In the genomic region with DNA sequence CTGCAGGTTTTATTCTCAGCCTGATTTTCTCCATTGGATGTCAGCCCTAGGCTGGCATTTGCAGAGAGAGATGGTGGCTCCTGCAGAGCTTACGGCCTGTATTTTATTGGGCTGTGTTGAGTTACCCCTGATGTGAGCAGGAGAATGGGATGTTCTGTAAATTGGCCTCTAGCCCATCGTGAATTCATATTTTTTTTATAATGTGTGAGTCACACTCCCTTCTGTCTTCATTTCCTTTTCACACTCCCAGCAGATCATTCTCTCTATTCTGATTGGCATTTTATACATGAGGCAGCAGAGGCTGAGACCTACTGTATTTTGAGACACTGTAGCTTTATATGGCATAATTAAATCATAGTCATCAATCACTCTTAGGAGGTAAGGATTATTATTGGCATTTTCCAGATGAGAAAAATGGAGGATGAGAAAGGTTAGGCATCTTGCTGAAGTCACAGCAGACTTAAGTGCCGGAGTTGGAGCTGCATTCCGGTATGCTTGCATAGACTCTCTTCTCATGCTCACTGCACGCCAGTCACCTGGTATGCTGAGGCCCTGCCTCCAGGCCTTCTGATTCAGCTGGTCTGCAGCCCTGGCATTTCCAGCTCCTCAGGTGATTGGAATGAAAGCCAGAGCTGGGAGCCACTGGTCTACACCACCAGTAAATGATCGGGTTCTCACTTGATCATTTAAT, we compare ENCODE assay signal across 9 cellular contexts.
A peak's percentile ranks its signal among the peaks of the same experiment; 100 is the strongest.
DNase-seq lines count a peak whose midpoint lies in the region; ATAC-seq, FAIRE-seq and TF ChIP-seq lines count a peak whose summit lies in the region.
"Had no signal": no experiment of that assay in that cellular context is flagged by ENCODE, and none has a peak within 500 bp of the region (broad histone marks: within the 10 kb centered on the region; RNA-seq: fewer than 3 reads in every experiment).

No MANE protein-coding gene starts in this region.

- no peak for ATAC-seq in CD8-positive, alpha-beta T cell

- H3K27me3 Mint-ChIP-seq in activated naive CD8-positive, alpha-beta T cell treated with anti-CD3 and anti-CD28 coated beads for 36 hours = no peaks in the 10 kb centered on the region
- peaks cover 2% of the 10 kb centered on the region for H3K27me3 Mint-ChIP-seq in CD8-positive, alpha-beta T cell (ENCODE audit: low read depth)

- no peaks in the 10 kb centered on the region for H3K9me3 ChIP-seq in CD8-positive, alpha-beta T cell (ENCODE audit: low read length)

- DNase-seq in D721Med (ENCODE audit: insufficient read length, low spot score) = no peak
- peak; percentile 48 for DNase-seq in NCI-H2196 treated with DMSO at 0.1 percent for 48 hours (lab: John Stamatoyannopoulos, UW; ENCODE audit: unreplicated experiment)
- DNase-seq in dermis microvascular lymphatic vessel endothelial cell (ENCODE audit: low read depth in 2 of 2) = peak; percentile 63 to 82
- peak; percentile 85 for DNase-seq in non-pigmented ciliary epithelial cell (ENCODE audit: low read depth)
- no peak for DNase-seq in NCI-H82 (lab: John Stamatoyannopoulos, UW)
- DNase-seq in activated naive CD8-positive, alpha-beta T cell treated with anti-CD3 and anti-CD28 coated beads for 36 hours = no peak
- DNase-seq in NCI-H187 treated with DMSO at 0.1 percent for 48 hours (lab: John Stamatoyannopoulos, UW) = no peak
- no peak for DNase-seq in CD8-positive, alpha-beta T cell
- DNase-seq: SHP77 had no signal

- no peak overlapping the region for H3K27ac ChIP-seq in CD8-positive, alpha-beta T cell (ENCODE audit: low read depth, low read length)

- CTCF ChIA-PET in CD8-positive, alpha-beta T cell (lab: Charles Lee) = interaction anchor here (0.7 kb wide), 1 partner anchor 9 kb away, joined by 3 read pairs; no protein-coding TSS in a partner anchor

- H3K4me3 ChIP-seq in CD8-positive, alpha-beta T cell (ENCODE audit: low read depth, low read length) = no peak overlapping the region

- no peak overlapping the region for H3K4me3 Mint-ChIP-seq in activated naive CD8-positive, alpha-beta T cell treated with anti-CD3 and anti-CD28 coated beads for 36 hours
- H3K4me3 Mint-ChIP-seq in CD8-positive, alpha-beta T cell = no peak overlapping the region

- H3K4me1 ChIP-seq in CD8-positive, alpha-beta T cell (ENCODE audit: insufficient read depth, low read length) = no peaks in the 10 kb centered on the region

- no peaks in the 10 kb centered on the region for H3K36me3 Mint-ChIP-seq in activated naive CD8-positive, alpha-beta T cell treated with anti-CD3 and anti-CD28 coated beads for 36 hours
- H3K36me3 Mint-ChIP-seq in CD8-positive, alpha-beta T cell = no peaks in the 10 kb centered on the region

- no peaks in the 10 kb centered on the region for H3K9me3 Mint-ChIP-seq in activated naive CD8-positive, alpha-beta T cell treated with anti-CD3 and anti-CD28 coated beads for 36 hours
- no peaks in the 10 kb centered on the region for H3K9me3 Mint-ChIP-seq in CD8-positive, alpha-beta T cell

- no peaks in the 10 kb centered on the region for H3K36me3 ChIP-seq in CD8-positive, alpha-beta T cell (ENCODE audit: insufficient read depth, low read length)

- POLR2A ChIA-PET in CD8-positive, alpha-beta T cell (lab: Charles Lee) = no interaction called here

- no peak overlapping the region for H3K27ac Mint-ChIP-seq in activated naive CD8-positive, alpha-beta T cell treated with anti-CD3 and anti-CD28 coated beads for 36 hours
- H3K27ac Mint-ChIP-seq in CD8-positive, alpha-beta T cell = no peak overlapping the region

- FAIRE-seq in D721Med (lab: Jason Lieb, UNC) = peak; percentile 97

- H3K4me1 Mint-ChIP-seq in activated naive CD8-positive, alpha-beta T cell treated with anti-CD3 and anti-CD28 coated beads for 36 hours = peaks cover 2% of the 10 kb centered on the region
- no peaks in the 10 kb centered on the region for H3K4me1 Mint-ChIP-seq in CD8-positive, alpha-beta T cell (ENCODE audit: low read depth)

- intact Hi-C loops in CD8-positive, alpha-beta T cell (cut with DNase I, micrococcal nuclease) = no loop called here

- no peaks in the 10 kb centered on the region for H3K27me3 ChIP-seq in CD8-positive, alpha-beta T cell (ENCODE audit: insufficient read depth, low read length)

- no peak for TF ChIP-seq CTCF in D721Med (IDR thresholded peaks at IDR 0.05; ENCODE audit: insufficient read depth, missing control alignments)
- TF ChIP-seq CTCF in CD8-positive, alpha-beta T cell (IDR thresholded peaks at IDR 0.05) = no peak

Comparison
In these comparisons a context has a peak if more than half of its experiments do, and no peak if none do; other contexts are left out.
1. DNase-seq: peak in NCI-H2196 treated with DMSO at 0.1 percent for 48 hours (single experiment), dermis microvascular lymphatic vessel endothelial cell (2 of 2) and non-pigmented ciliary epithelial cell (single experiment); none in D721Med (single experiment), NCI-H82 (single experiment), activated naive CD8-positive, alpha-beta T cell treated with anti-CD3 and anti-CD28 coated beads for 36 hours (single experiment), NCI-H187 treated with DMSO at 0.1 percent for 48 hours (single experiment) and CD8-positive, alpha-beta T cell (0 of 7).